Comparison of ENCODE assay signal across 22 cellular contexts in the genomic region with DNA sequence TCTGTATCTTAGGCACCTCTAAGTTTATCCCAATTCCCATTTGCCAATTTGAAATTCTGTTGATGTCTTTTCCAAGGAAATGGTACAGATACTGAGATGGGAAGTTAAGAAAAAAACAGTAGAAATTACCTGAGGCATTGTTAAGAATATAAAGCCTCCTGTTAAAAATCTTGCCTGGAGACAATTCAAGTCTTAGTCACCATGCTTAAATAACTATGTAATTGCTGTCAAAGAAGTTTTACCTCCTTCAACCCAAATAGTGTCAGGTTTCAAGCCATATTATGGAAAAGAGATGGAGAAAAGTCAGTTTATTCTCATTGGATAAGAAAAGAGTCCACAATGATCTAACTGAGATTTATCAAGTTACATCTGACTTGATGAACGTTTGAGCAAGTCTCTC.
DNase-seq lines count a peak whose midpoint lies in the region; ATAC-seq and TF ChIP-seq lines count a peak whose summit lies in the region.
"Had no signal": no experiment of that assay in that cellular context is flagged by ENCODE, and none has a peak within 500 bp of the region (broad histone marks: within the 10 kb centered on the region; RNA-seq: fewer than 3 reads in every experiment).

No MANE protein-coding gene starts in this region.

- 29% methylated on average over 1 of the region's 1 CpG for WGBS in mammary epithelial cell (ENCODE audit: low coverage, missing lambda C conversion rate)

- TF ChIP-seq CTCF in mammary epithelial cell (conservative IDR thresholded peaks at IDR 0.05 in 1 of 2, IDR thresholded peaks at IDR 0.05 in 1 of 2; ENCODE audit: extremely low read depth in 1 of 2, insufficient read depth in 1 of 2, low read depth in 1 of 2, low read length in 2 of 2) (no peak), MCF 10A (IDR thresholded peaks at IDR 0.05; ENCODE audit: unreplicated experiment) (no peak), RWPE2 (IDR thresholded peaks at IDR 0.05; ENCODE audit: poor library complexity, severe bottlenecking) (no peak), fibroblast of lung (conservative IDR thresholded peaks at IDR 0.05 in 1 of 2, IDR thresholded peaks at IDR 0.05 in 1 of 2; ENCODE audit: low read depth in 1 of 2, low read length in 2 of 2) (no peak)

- H3K36me3 ChIP-seq in mammary epithelial cell (ENCODE audit: insufficient read depth, low read length) (no peaks in the 10 kb centered on the region), RWPE2 (ENCODE audit: low read depth) (no peaks in the 10 kb centered on the region), fibroblast of lung (ENCODE audit: control insufficient read depth, insufficient read depth, low read length) (no peaks in the 10 kb centered on the region)
- H3K36me3 ChIP-seq: BLaER1 had no signal

- no peaks in the 10 kb centered on the region for H3K27me3 ChIP-seq in mammary epithelial cell (ENCODE audit: insufficient read depth, low read length)
- H3K27me3 ChIP-seq in RWPE2 (ENCODE audit: insufficient read depth, poor library complexity, severe bottlenecking) = no peaks in the 10 kb centered on the region
- no peaks in the 10 kb centered on the region for H3K27me3 ChIP-seq in fibroblast of lung (ENCODE audit: control insufficient read depth, insufficient read depth, low read length)
- H3K27me3 ChIP-seq: BLaER1 had no signal

- DNase-seq in mammary epithelial cell = peak; percentile 34
- DNase-seq in MCF 10A (ENCODE audit: unreplicated experiment) = no peak
- DNase-seq in RWPE2 (ENCODE audit: low spot score) = no peak
- DNase-seq in fibroblast of lung (ENCODE audit: low read depth in 2 of 2) = peak; percentile 1 to 22
- DNase-seq in renal cortical epithelial cell (ENCODE audit: low read depth) = peak; percentile 23
- DNase-seq in NCI-H82 (lab: John Stamatoyannopoulos, UW) = no peak
- DNase-seq in activated CD4-positive, CD25-positive, alpha-beta regulatory T cell (lab: John Stamatoyannopoulos, UW) = no peak
- DNase-seq in anterior cingulate cortex (lab: John Stamatoyannopoulos, UW) = no peak
- DNase-seq: CD4-positive, CD25-positive, alpha-beta regulatory T cell; CD8-positive, alpha-beta T cell; DMS 273 treated with DMSO at 0.1 percent for 48 hours; DMS79; EL; GDM1; GM23248; H7; HCEC 1CT had no signal

- H3K79me2 ChIP-seq in mammary epithelial cell (ENCODE audit: insufficient read depth, low read length) = no peaks in the 10 kb centered on the region
- H3K79me2 ChIP-seq in fibroblast of lung (ENCODE audit: control insufficient read depth, insufficient read depth, low read length) = no peaks in the 10 kb centered on the region

- H3K27ac ChIP-seq in mammary epithelial cell (ENCODE audit: insufficient read depth, low read depth, low read length) = no peak overlapping the region
- no peak overlapping the region for H3K27ac ChIP-seq in RWPE2 (ENCODE audit: poor library complexity, severe bottlenecking)
- no peak overlapping the region for H3K27ac ChIP-seq in fibroblast of lung (ENCODE audit: insufficient read depth, low read length)
- H3K27ac ChIP-seq: 22Rv1, BLaER1, C4-2B, GM23248 had no signal

- H2AFZ ChIP-seq in mammary epithelial cell (ENCODE audit: low read depth, low read length) = no peak overlapping the region
- no peak overlapping the region for H2AFZ ChIP-seq in fibroblast of lung (ENCODE audit: low read length)
- H2AFZ ChIP-seq: GM23248 had no signal

- POLR2A ChIA-PET in MCF 10A (lab: Yijun Ruan, JAX) = no interaction called here

- H3K4me3 ChIP-seq in mammary epithelial cell (replicated peaks in 1 of 3; ENCODE audit: insufficient read depth in 1 of 3, low read depth in 2 of 3, low read length in 3 of 3) (no peak overlapping the region), RWPE2 (ENCODE audit: severe bottlenecking) (no peak overlapping the region), fibroblast of lung (replicated peaks in 1 of 4; ENCODE audit: control extremely low read depth in 1 of 4, insufficient read depth in 1 of 4, low read depth in 3 of 4, low read length in 4 of 4) (no peak overlapping the region)
- H3K4me3 ChIP-seq: BLaER1, GM12878, GM23248 had no signal

- no peak overlapping the region for H3K4me3 Mint-ChIP-seq in MCF 10A (ENCODE audit: unreplicated experiment)
- H3K4me3 Mint-ChIP-seq: B cell; CD8-positive, alpha-beta T cell had no signal

- in situ Hi-C loops in mammary epithelial cell (cut with MboI; ENCODE audit: low sequenced_read_pairs in 2 of 2) = no loop called here

- no peak overlapping the region for H3K27ac Mint-ChIP-seq in MCF 10A (ENCODE audit: low read depth, unreplicated experiment)
- H3K27ac Mint-ChIP-seq: B cell; CD4-positive, CD25-positive, alpha-beta regulatory T cell; CD8-positive, alpha-beta T cell had no signal

- BruUV-seq in mammary epithelial cell (replicated peaks; lab: Mats Ljungman, UMichigan) = no TSS peak
- BruUV-seq in MCF 10A (replicated peaks; lab: Mats Ljungman, UMichigan) = no TSS peak

- H3K4me2 ChIP-seq in mammary epithelial cell (ENCODE audit: insufficient read depth, low read depth, low read length) = no peak overlapping the region
- no peak overlapping the region for H3K4me2 ChIP-seq in fibroblast of lung (ENCODE audit: extremely low read depth, insufficient read depth, low read length)
- H3K4me2 ChIP-seq: BLaER1 had no signal

- H3K9ac ChIP-seq in mammary epithelial cell (ENCODE audit: insufficient read depth, low read length) (no peak overlapping the region), fibroblast of lung (ENCODE audit: insufficient read depth, low read length) (no peak overlapping the region)
- H3K9ac ChIP-seq: BLaER1, GM23248 had no signal

- peak; percentile 66 for ATAC-seq in RWPE2 (ENCODE audit: low read depth)
- ATAC-seq: CD8-positive, alpha-beta T cell; GM12878 had no signal

- H3K4me1 ChIP-seq in mammary epithelial cell (ENCODE audit: insufficient read depth, low read length) (peaks cover 15% of the 10 kb centered on the region), RWPE2 (ENCODE audit: insufficient read depth, poor library complexity, severe bottlenecking) (peaks cover 20% of the 10 kb centered on the region), fibroblast of lung (ENCODE audit: control insufficient read depth, extremely low read depth, insufficient read depth, low read length) (no peaks in the 10 kb centered on the region)
- H3K4me1 ChIP-seq: BLaER1 had no signal

- no peaks in the 10 kb centered on the region for H3K36me3 Mint-ChIP-seq in MCF 10A (ENCODE audit: insufficient read depth, unreplicated experiment)
- H3K36me3 Mint-ChIP-seq: CD4-positive, CD25-positive, alpha-beta regulatory T cell; CD8-positive, alpha-beta T cell had no signal

- H3K9me3 Mint-ChIP-seq in MCF 10A (ENCODE audit: unreplicated experiment) = no peaks in the 10 kb centered on the region

- H3K27me3 Mint-ChIP-seq in MCF 10A (ENCODE audit: insufficient read depth, unreplicated experiment) = no peaks in the 10 kb centered on the region
- H3K27me3 Mint-ChIP-seq: B cell; CD4-positive, CD25-positive, alpha-beta regulatory T cell had no signal

- peaks cover 8% of the 10 kb centered on the region for H3K4me1 Mint-ChIP-seq in MCF 10A (ENCODE audit: insufficient read depth, unreplicated experiment)
- H3K4me1 Mint-ChIP-seq: B cell; CD4-positive, CD25-positive, alpha-beta regulatory T cell had no signal

- H4K20me1 ChIP-seq in mammary epithelial cell (ENCODE audit: insufficient read depth, low read length) = no peaks in the 10 kb centered on the region
- no peaks in the 10 kb centered on the region for H4K20me1 ChIP-seq in fibroblast of lung (ENCODE audit: control insufficient read depth, extremely low read depth, insufficient read depth, low read length)
- H4K20me1 ChIP-seq: BLaER1 had no signal

- intact Hi-C loops in mammary epithelial cell (cut with micrococcal nuclease) = no loop called here
- intact Hi-C loops in MCF 10A (cut with micrococcal nuclease) = no loop called here

- dilution Hi-C loops in mammary epithelial cell (cut with HindIII; ENCODE audit: low sequenced_read_pairs) = no loop called here

- CTCF ChIA-PET in mammary epithelial cell (lab: Charles Lee; ENCODE audit: low non-redundant PET) = no interaction called here
- CTCF ChIA-PET in MCF 10A (lab: Yijun Ruan, JAX) = no interaction called here

- no peaks in the 10 kb centered on the region for H3K9me3 ChIP-seq in mammary epithelial cell (replicated peaks; ENCODE audit: insufficient read depth, low read length)
- H3K9me3 ChIP-seq in RWPE2 (ENCODE audit: severe bottlenecking) = no peaks in the 10 kb centered on the region
- H3K9me3 ChIP-seq in fibroblast of lung (ENCODE audit: control insufficient read depth, insufficient read depth, low read depth, low read length) = no peaks in the 10 kb centered on the region
- H3K9me3 ChIP-seq: BLaER1 had no signal

Comparison
In these comparisons a context has a peak if more than half of its experiments do, and no peak if none do; other contexts are left out.
1. DNase-seq: peak in mammary epithelial cell (single experiment), fibroblast of lung (2 of 2) and renal cortical epithelial cell (single experiment); none in MCF 10A (single experiment), RWPE2 (single experiment), NCI-H82 (single experiment), activated CD4-positive, CD25-positive, alpha-beta regulatory T cell (0 of 4) and anterior cingulate cortex (0 of 58).